In genomic region chr2:60104514-60105501, GRCh38 we compare ENCODE assay signal across 9 cellular contexts.
DNase-seq lines count a peak whose midpoint lies in the region; ATAC-seq and TF ChIP-seq lines count a peak whose summit lies in the region.
"Had no signal": no experiment of that assay in that cellular context is flagged by ENCODE, and none has a peak within 500 bp of the region (broad histone marks: within the 10 kb centered on the region; RNA-seq: fewer than 3 reads in every experiment).

No MANE protein-coding gene starts in this region.

- no peaks in the 10 kb centered on the region for H3K79me2 ChIP-seq in OCI-LY3 (ENCODE audit: low read length)

- H3K9ac ChIP-seq in OCI-LY3 (ENCODE audit: low read length): peak overlapping the region; percentile 23; the same call in 1 of the 2 replicates

- H3K27me3 ChIP-seq in OCI-LY3 (ENCODE audit: low read depth, low read length): no peaks in the 10 kb centered on the region

- peak overlapping the region; percentile 74 for H3K4me2 ChIP-seq in OCI-LY3 (ENCODE audit: low read length)

- no peaks in the 10 kb centered on the region for H3K9me3 ChIP-seq in OCI-LY3 (ENCODE audit: insufficient read depth, low read length)
- H3K9me3 ChIP-seq: psoas muscle had no signal

- TF ChIP-seq POLR2A in GM18505 (IDR thresholded peaks at IDR 0.05; ENCODE audit: borderline replicate concordance, extremely low read depth, insufficient read depth, insufficient read length): no peak

- H4K20me1 ChIP-seq in OCI-LY3 (ENCODE audit: insufficient read depth, low read length): no peaks in the 10 kb centered on the region

- H3K4me3 ChIP-seq in OCI-LY3 (ENCODE audit: low read length): peak overlapping the region; percentile 67
- H3K4me3 ChIP-seq: psoas muscle had no signal

- peak overlapping the region; percentile 64 for H2AFZ ChIP-seq in OCI-LY3 (ENCODE audit: low read depth, low read length)

- peaks cover 30% of the 10 kb centered on the region for H3K4me1 ChIP-seq in OCI-LY3 (ENCODE audit: low read length)
- H3K4me1 ChIP-seq: psoas muscle had no signal

- no peak for TF ChIP-seq CTCF in OCI-LY3 (IDR thresholded peaks at IDR 0.05; ENCODE audit: low read depth, low read length)

- H3K36me3 ChIP-seq in OCI-LY3 (replicated peaks; ENCODE audit: low read depth, low read length): no peaks in the 10 kb centered on the region

- peak; percentile 85 for DNase-seq in myocyte (ENCODE audit: low read depth)
- no peak for DNase-seq in activated effector memory CD4-positive, alpha-beta T cell treated with Interleukin-2 at 50 U/mL for 16 hours
- no peak for DNase-seq in islet precursor cell
- DNase-seq: psoas muscle had no signal

- H3K27ac ChIP-seq in OCI-LY3 (ENCODE audit: low read length): peak overlapping the region; percentile 2; the same call in 1 of the 2 replicates
- H3K27ac ChIP-seq: psoas muscle had no signal

- ATAC-seq in GM18505 (IDR thresholded peaks at IDR 0.05; ENCODE audit: unreplicated experiment): peak; percentile 71
- peak; percentile 70 for ATAC-seq in HG02852 (IDR thresholded peaks at IDR 0.05; ENCODE audit: unreplicated experiment)
- no peak for ATAC-seq in HG02870 (IDR thresholded peaks at IDR 0.05; ENCODE audit: unreplicated experiment)
- ATAC-seq in GM18517 (IDR thresholded peaks at IDR 0.05; ENCODE audit: unreplicated experiment): no peak
- ATAC-seq: psoas muscle had no signal

Comparison
In these comparisons a context has a peak if more than half of its experiments do, and no peak if none do; other contexts are left out.
1. ATAC-seq: peak in GM18505 (single experiment) and HG02852 (single experiment); none in HG02870 (single experiment) and GM18517 (single experiment).